1 cellular context compared by ENCODE assay signal in genomic region chr12:124904306-124905098, GRCh38.
A peak's percentile ranks its signal among the peaks of the same experiment; 100 is the strongest.
TF ChIP-seq lines count a peak whose summit lies in the region.

No MANE protein-coding gene starts in this region.

TF ChIP-seq in K562, 482 proteins besides CTCF, POLR2A, EP300 and RAD21 (continued from another document and continues in another):
- 0 out of 2 replicates have a peak, but pooled peaks have one; percentile 62 for TF ChIP-seq ZNF76 (CRISPR knock-in tag; IDR thresholded peaks at IDR 0.05; ENCODE audit: borderline replicate concordance)
- peak; percentile 71 for TF ChIP-seq LCOR (CRISPR knock-in tag; IDR thresholded peaks at IDR 0.05)
- TF ChIP-seq ZBTB33 (CRISPR knock-in tag; IDR thresholded peaks at IDR 0.05): 0 out of 2 replicates have a peak, but pooled peaks have one; percentile 70
- TF ChIP-seq MXI1 (IDR thresholded peaks at IDR 0.05; ENCODE audit: low read depth, low read length): peak; percentile 70; the same call in 1 of the 2 replicates
- TF ChIP-seq ZNF583 (CRISPR knock-in tag; IDR thresholded peaks at IDR 0.05): peak; percentile 90
- TF ChIP-seq PREB (CRISPR knock-in tag; IDR thresholded peaks at IDR 0.05): 0 out of 2 replicates have a peak, but pooled peaks have one; percentile 60
- TF ChIP-seq HDAC3 (IDR thresholded peaks at IDR 0.05; ENCODE audit: borderline replicate concordance, partially characterized antibody): peak; percentile 66
- peak; percentile 47; the same call in 1 of the 2 replicates for TF ChIP-seq SAFB (IDR thresholded peaks at IDR 0.05; ENCODE audit: borderline replicate concordance, low read depth, low read length)
- no peak for TF ChIP-seq KLF1 (tag; IDR thresholded peaks at IDR 0.05)
- no peak for TF ChIP-seq TSC22D4 (tag; IDR thresholded peaks at IDR 0.05)
- TF ChIP-seq TGIF2 (CRISPR knock-in tag; IDR thresholded peaks at IDR 0.05): no peak
- peak; percentile 60 for TF ChIP-seq POLR2G (IDR thresholded peaks at IDR 0.05; ENCODE audit: low read depth, low read length)
- no peak for TF ChIP-seq YY1 (IDR thresholded peaks at IDR 0.05; ENCODE audit: borderline replicate concordance in 1 of 3, control insufficient read depth in 1 of 3, extremely low read depth in 1 of 3, insufficient read depth in 3 of 3, insufficient read length in 1 of 3, insufficient replicate concordance in 2 of 3, low read depth in 1 of 3, low read length in 2 of 3)
- TF ChIP-seq MGA (IDR thresholded peaks at IDR 0.05): peak; percentile 100
- TF ChIP-seq NFIC (IDR thresholded peaks at IDR 0.05): peak; percentile 56
- TF ChIP-seq FOXP1 (CRISPR knock-in tag; IDR thresholded peaks at IDR 0.05): peak; percentile 76; the same call in 1 of the 2 replicates
- peak; percentile 62 for TF ChIP-seq FOS (IDR thresholded peaks at IDR 0.05; ENCODE audit: extremely low read depth, insufficient read length)
- TF ChIP-seq CEBPG (CRISPR knock-in tag; IDR thresholded peaks at IDR 0.05): peak; percentile 5; the same call in 1 of the 2 replicates
- no peak for TF ChIP-seq CEBPG (tag; conservative IDR thresholded peaks at IDR 0.05 in 1 of 2, IDR thresholded peaks at IDR 0.05 in 1 of 2)
- TF ChIP-seq ZBTB9 (CRISPR knock-in tag; IDR thresholded peaks at IDR 0.05): peak; percentile 80; the same call in 1 of the 2 replicates
- TF ChIP-seq NCOA1 (IDR thresholded peaks at IDR 0.05; ENCODE audit: low read depth): 0 out of 2 replicates have a peak, but pooled peaks have one; percentile 41
- peak; percentile 17 to 21 for TF ChIP-seq AFF1 (IDR thresholded peaks at IDR 0.05; ENCODE audit: low read depth in 1 of 2, partially characterized antibody in 2 of 2)
- no peak for TF ChIP-seq RNF219 (CRISPR knock-in tag; IDR thresholded peaks at IDR 0.05)
- no peak for TF ChIP-seq ZNF764 (CRISPR knock-in tag; IDR thresholded peaks at IDR 0.05; ENCODE audit: low read depth)
- 0 out of 2 replicates have a peak, but pooled peaks have one; percentile 56 for TF ChIP-seq E2F1 (CRISPR knock-in tag; IDR thresholded peaks at IDR 0.05)
- TF ChIP-seq NUFIP1 (IDR thresholded peaks at IDR 0.05; ENCODE audit: partially characterized antibody): peak; percentile 95
- TF ChIP-seq E2F3 (CRISPR knock-in tag; IDR thresholded peaks at IDR 0.05): peak; percentile 74; the same call in 1 of the 2 replicates
- TF ChIP-seq RBBP5 (IDR thresholded peaks at IDR 0.05; ENCODE audit: borderline replicate concordance, insufficient read depth, low read length, poor library complexity, severe bottlenecking): peak; percentile 52
